25 cellular contexts compared by ENCODE assay signal in the genomic region with DNA sequence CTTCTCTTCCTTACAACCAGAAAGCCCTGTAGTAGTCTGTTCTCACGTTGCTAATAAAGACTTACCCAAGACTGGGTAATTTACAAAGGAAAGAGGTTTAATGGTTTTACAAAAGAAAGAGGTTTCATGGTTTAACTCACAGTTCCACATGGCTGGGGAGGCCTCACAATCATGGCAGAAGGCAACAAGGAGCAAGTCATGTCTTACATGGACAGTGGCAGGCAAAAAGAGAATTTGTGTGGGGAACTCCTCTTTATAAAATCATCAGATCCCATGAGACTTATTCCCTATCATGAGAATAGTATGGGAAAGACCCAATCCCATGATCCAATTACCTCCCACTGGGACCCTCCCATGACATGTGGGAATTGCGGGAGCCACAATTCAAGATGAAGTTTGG.
"Had no signal": no experiment of that assay in that cellular context is flagged by ENCODE, and none has a peak within 500 bp of the region (broad histone marks: within the 10 kb centered on the region; RNA-seq: fewer than 3 reads in every experiment).

No MANE protein-coding gene starts in this region.

- H3K9me3 ChIP-seq: colonic mucosa, esophagus squamous epithelium, gastroesophageal sphincter, heart left ventricle, left lung, lower lobe of right lung, mucosa of descending colon had no signal

- H2AFZ ChIP-seq: hepatocyte had no signal

- DNase-seq: colonic mucosa; cortex of kidney; effector CD8-positive, alpha-beta T cell; effector memory CD8-positive, alpha-beta T cell; endodermal cell; erythroblast; esophagus squamous epithelium; foreskin fibroblast; heart left ventricle; hypothalamus; immature natural killer cell; kidney; kidney glomerular epithelial cell; left lung; left ventricle myocardium superior; lower lobe of right lung; mesenchymal stem cell; mucosa of descending colon; naive B cell had no signal

- H3K4me2 ChIP-seq: hepatocyte had no signal

- FAIRE-seq: endometrium, frontal cortex, kidney had no signal

- H3K27ac ChIP-seq: colonic mucosa, epithelial cell of prostate, esophagus squamous epithelium, gastroesophageal sphincter, heart left ventricle, hepatocyte, left lung, lower lobe of right lung had no signal

- H3K4me1 ChIP-seq: colonic mucosa, left lung had no signal

- H3K27me3 ChIP-seq: colonic mucosa, esophagus squamous epithelium, gastroesophageal sphincter, heart left ventricle, hepatocyte, left lung had no signal

- H3K4me3 ChIP-seq: colonic mucosa, esophagus squamous epithelium, gastroesophageal sphincter, heart left ventricle, hepatocyte, left lung, lower lobe of right lung, mucosa of descending colon had no signal

- H3K36me3 ChIP-seq: colonic mucosa, esophagus squamous epithelium, gastroesophageal sphincter, heart left ventricle, left lung, lower lobe of right lung had no signal

- ATAC-seq: effector memory CD8-positive, alpha-beta T cell; esophagus mucosa; gastroesophageal sphincter; heart left ventricle; left lung; left ventricle myocardium superior; lower lobe of right lung; mucosa of descending colon had no signal

- H3K79me2 ChIP-seq: hepatocyte had no signal
